12 cellular contexts compared by ENCODE assay signal in the genomic region with DNA sequence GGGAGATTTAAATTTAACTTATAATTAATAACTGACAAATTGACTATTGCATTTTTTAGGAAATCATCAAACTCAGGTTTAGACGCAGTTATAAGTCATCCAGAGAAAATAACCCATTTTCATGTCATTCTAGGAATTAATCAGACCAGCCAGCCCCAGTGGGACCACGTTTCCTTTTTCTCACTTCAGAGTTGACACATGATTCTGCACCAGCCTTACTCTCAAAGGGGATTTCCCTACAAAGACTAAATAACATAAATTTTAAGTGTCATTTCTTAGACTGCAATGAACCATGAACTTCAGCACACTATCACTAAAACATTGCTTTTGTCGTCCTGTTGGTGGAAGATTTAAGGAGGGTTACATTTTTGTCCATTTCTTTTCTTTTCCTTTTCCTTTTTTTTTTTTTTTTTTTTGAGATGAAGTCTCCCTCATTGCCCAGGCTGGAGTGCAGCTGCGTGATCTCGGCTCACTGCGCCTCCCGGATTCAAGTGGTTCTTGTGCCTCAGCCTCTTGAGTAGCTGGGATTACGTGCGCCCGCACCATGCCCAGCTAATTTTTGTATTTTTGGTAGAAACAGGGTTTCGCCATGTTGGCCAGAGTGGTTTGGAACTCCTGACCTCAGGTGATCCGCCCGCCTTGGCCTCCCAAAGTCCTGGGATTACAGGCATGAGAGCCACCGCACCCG. TPM values are rescaled to one million over a fixed set of nuclear protein-coding genes. Genes with fewer than 3 reads are reported as not detected.
A peak's percentile ranks its signal among the peaks of the same experiment; 100 is the strongest.
DNase-seq lines count a peak whose midpoint lies in the region; ATAC-seq and TF ChIP-seq lines count a peak whose summit lies in the region.
"Had no signal": no experiment of that assay in that cellular context is flagged by ENCODE, and none has a peak within 500 bp of the region (broad histone marks: within the 10 kb centered on the region; RNA-seq: fewer than 3 reads in every experiment).

No MANE protein-coding gene starts in this region.

- ATAC-seq in HG02884 (IDR thresholded peaks at IDR 0.05; ENCODE audit: unreplicated experiment): peak; percentile 57
- ATAC-seq in activated T-cell treated with anti-CD3 and anti-CD28 coated beads, Interleukin-2, amount 50 U/mL, for 72 hours (replicated peaks in 1 of 2): peak; percentile 84 to 85

- H3K9me3 Mint-ChIP-seq in activated naive CD4-positive, alpha-beta T cell treated with anti-CD3 and anti-CD28 coated beads for 36 hours: no peaks in the 10 kb centered on the region
- peaks cover 1 to 7% of the 10 kb centered on the region in 2 donors for H3K9me3 Mint-ChIP-seq in activated T-cell treated with anti-CD3 and anti-CD28 coated beads, Interleukin-2, amount 50 U/mL, for 72 hours

- H3K27ac Mint-ChIP-seq in activated naive CD4-positive, alpha-beta T cell treated with anti-CD3 and anti-CD28 coated beads for 36 hours: no peak overlapping the region
- H3K27ac Mint-ChIP-seq in activated T-cell treated with anti-CD3 and anti-CD28 coated beads, Interleukin-2, amount 50 U/mL, for 72 hours: no peak overlapping the region
- H3K27ac Mint-ChIP-seq: CD4-positive, CD25-positive, alpha-beta regulatory T cell had no signal

- H3K27me3 ChIP-seq in osteoblast (ENCODE audit: insufficient read depth, low read length): no peaks in the 10 kb centered on the region

- H3K4me1 Mint-ChIP-seq in activated naive CD4-positive, alpha-beta T cell treated with anti-CD3 and anti-CD28 coated beads for 36 hours (ENCODE audit: low read depth): peaks cover 38% of the 10 kb centered on the region
- H3K4me1 Mint-ChIP-seq in activated T-cell treated with anti-CD3 and anti-CD28 coated beads, Interleukin-2, amount 50 U/mL, for 72 hours (ENCODE audit: low read depth): peaks cover 57% of the 10 kb centered on the region

- intact Hi-C loops in activated naive CD4-positive, alpha-beta T cell treated with anti-CD3 and anti-CD28 coated beads for 36 hours (cut with micrococcal nuclease): loop anchor here (1.0 to 5.0 kb wide), 6 partner anchors 51 to 1351 kb away; partner anchors contain the start of gene MTRF1L

- CTCF ChIA-PET in activated naive CD4-positive, alpha-beta T cell treated with anti-CD3 and anti-CD28 coated beads for 36 hours (lab: Charles Lee): no interaction called here
- CTCF ChIA-PET in RWPE1 (lab: Yijun Ruan, JAX): interaction anchor here (0.7 kb wide), 1 partner anchor 159 kb away, joined by 4 read pairs; no protein-coding TSS in a partner anchor

- no peaks in the 10 kb centered on the region for H3K36me3 ChIP-seq in osteoblast (ENCODE audit: insufficient read depth, low read length)

- POLR2A ChIA-PET in RWPE1 (lab: Yijun Ruan, JAX; ENCODE audit: low non-redundant PET): no interaction called here

- H3K27me3 Mint-ChIP-seq in activated naive CD4-positive, alpha-beta T cell treated with anti-CD3 and anti-CD28 coated beads for 36 hours (ENCODE audit: low read depth): peaks cover 25% of the 10 kb centered on the region
- H3K27me3 Mint-ChIP-seq in activated T-cell treated with anti-CD3 and anti-CD28 coated beads, Interleukin-2, amount 50 U/mL, for 72 hours (ENCODE audit: low read depth): peaks cover 81% of the 10 kb centered on the region
- H3K27me3 Mint-ChIP-seq: CD4-positive, CD25-positive, alpha-beta regulatory T cell had no signal

- H2AFZ ChIP-seq in osteoblast (ENCODE audit: low read length): no peak overlapping the region

- peak; percentile 83 for DNase-seq in activated naive CD4-positive, alpha-beta T cell treated with anti-CD3 and anti-CD28 coated beads for 36 hours
- no peak for DNase-seq in activated naive CD4-positive, alpha-beta T cell (lab: John Stamatoyannopoulos, UW)
- DNase-seq in activated T-cell treated with anti-CD3 and anti-CD28 coated beads, Interleukin-2, amount 50 U/mL, for 72 hours: peak; percentile 56 to 73
- no peak for DNase-seq in coronary artery (ENCODE audit: low spot score)
- no peak for DNase-seq in activated effector memory CD4-positive, alpha-beta T cell treated with Interleukin-2 at 50 U/mL for 16 hours
- no peak for DNase-seq in osteoblast (ENCODE audit: insufficient read length, low spot score, missing footprints)
- no peak for DNase-seq in RWPE1 (ENCODE audit: low spot score)

- no peaks in the 10 kb centered on the region for H3K4me1 ChIP-seq in osteoblast (ENCODE audit: insufficient read depth, low read length)

- no peaks in the 10 kb centered on the region for H4K20me1 ChIP-seq in osteoblast (ENCODE audit: insufficient read depth, low read length)

- no peaks in the 10 kb centered on the region for H3K9me3 ChIP-seq in osteoblast (ENCODE audit: low read depth, low read length)

- H3K4me3 Mint-ChIP-seq in activated naive CD4-positive, alpha-beta T cell treated with anti-CD3 and anti-CD28 coated beads for 36 hours: no peak overlapping the region
- no peak overlapping the region for H3K4me3 Mint-ChIP-seq in activated T-cell treated with anti-CD3 and anti-CD28 coated beads, Interleukin-2, amount 50 U/mL, for 72 hours
- H3K4me3 Mint-ChIP-seq: CD4-positive, CD25-positive, alpha-beta regulatory T cell had no signal

- no peak overlapping the region for H3K4me3 ChIP-seq in coronary artery
- no peak overlapping the region for H3K4me3 ChIP-seq in osteoblast (ENCODE audit: insufficient read depth, low read length)

- H3K27ac ChIP-seq in coronary artery (no peak overlapping the region), osteoblast (ENCODE audit: low read depth, low read length) (no peak overlapping the region), RWPE1 (no peak overlapping the region)
- H3K27ac ChIP-seq: epithelial cell of prostate, KMS-11, VCaP had no signal

- H3K4me2 ChIP-seq in osteoblast (ENCODE audit: insufficient read depth, low read length): no peak overlapping the region
- H3K4me2 ChIP-seq: KMS-11 had no signal

- no peak for TF ChIP-seq CTCF in coronary artery (IDR thresholded peaks at IDR 0.05)
- no peak for TF ChIP-seq CTCF in osteoblast (IDR thresholded peaks at IDR 0.05; ENCODE audit: extremely low read depth, low read depth, low read length)
- TF ChIP-seq CTCF in RWPE1 (conservative IDR thresholded peaks at IDR 0.05; ENCODE audit: low read depth): no peak

- H3K36me3 Mint-ChIP-seq in activated naive CD4-positive, alpha-beta T cell treated with anti-CD3 and anti-CD28 coated beads for 36 hours (ENCODE audit: low read depth): no peaks in the 10 kb centered on the region
- peaks cover 0 to 3% of the 10 kb centered on the region in 2 donors for H3K36me3 Mint-ChIP-seq in activated T-cell treated with anti-CD3 and anti-CD28 coated beads, Interleukin-2, amount 50 U/mL, for 72 hours (ENCODE audit: insufficient read depth in 2 of 2)
- H3K36me3 Mint-ChIP-seq: CD4-positive, CD25-positive, alpha-beta regulatory T cell had no signal

- no peaks in the 10 kb centered on the region for H3K79me2 ChIP-seq in osteoblast (ENCODE audit: insufficient read depth, low read length)

RNA-seq across cellular contexts. Expression of gene IPCEF1, which starts 3.6 kb away (rescaled TPM):
- 10 to 100 TPM; 24.4 to 25.2 TPM for total RNA-seq in activated naive CD4-positive, alpha-beta T cell treated with anti-CD3 and anti-CD28 coated beads for 36 hours
- 10 to 100 TPM; 17.6 to 20.4 TPM for total RNA-seq in activated T-cell treated with anti-CD3 and anti-CD28 coated beads, Interleukin-2, amount 50 U/mL, for 72 hours
- total RNA-seq in osteoblast: 0.36 and 0.88 TPM in 2 replicates

Comparison
In these comparisons a context has a peak if more than half of its experiments do, and no peak if none do; other contexts are left out.
1. DNase-seq: peak in activated naive CD4-positive, alpha-beta T cell treated with anti-CD3 and anti-CD28 coated beads for 36 hours (single experiment) and activated T-cell treated with anti-CD3 and anti-CD28 coated beads, Interleukin-2, amount 50 U/mL, for 72 hours (2 of 2); none in activated naive CD4-positive, alpha-beta T cell (0 of 4), coronary artery (single experiment), activated effector memory CD4-positive, alpha-beta T cell treated with Interleukin-2 at 50 U/mL for 16 hours (single experiment), osteoblast (single experiment) and RWPE1 (single experiment).